8 cellular contexts compared by ENCODE assay signal in genomic region chr19:44745386-44745831, GRCh38.
DNase-seq lines count a peak whose midpoint lies in the region; ATAC-seq and TF ChIP-seq lines count a peak whose summit lies in the region.

No MANE protein-coding gene starts in this region.

- H3K27me3 ChIP-seq in ACC112 (ENCODE audit: insufficient read depth, low read length), result no peaks in the 10 kb centered on the region
- H3K27me3 ChIP-seq in mucosa of stomach (ENCODE audit: control insufficient read depth, insufficient read depth, low read length), result no peaks in the 10 kb centered on the region

- H2AFZ ChIP-seq in ACC112 (ENCODE audit: low read length, unreplicated experiment), result no peak overlapping the region

- H3K79me2 ChIP-seq in ACC112 (ENCODE audit: control insufficient read depth, insufficient read depth, low read length, unreplicated experiment), result peaks cover 17% of the 10 kb centered on the region

- peak overlapping the region; percentile 71 for H3K27ac ChIP-seq in ACC112 (ENCODE audit: low read depth, low read length)

- no peaks in the 10 kb centered on the region for H3K9me3 ChIP-seq in mucosa of stomach (ENCODE audit: control insufficient read depth, low read length)

- TF ChIP-seq CTCF in choroid plexus epithelial cell (conservative IDR thresholded peaks at IDR 0.05; ENCODE audit: low read depth, low read length), result no peak

- H3K36me3 ChIP-seq in ACC112 (ENCODE audit: insufficient read depth, low read length), result no peaks in the 10 kb centered on the region
- H3K36me3 ChIP-seq in mucosa of stomach (ENCODE audit: control insufficient read depth, insufficient read depth, low read length), result no peaks in the 10 kb centered on the region

- H3K4me3 ChIP-seq in ACC112 (ENCODE audit: low read depth, low read length) (no peak overlapping the region), choroid plexus epithelial cell (ENCODE audit: low read depth, low read length) (no peak overlapping the region), mucosa of stomach (ENCODE audit: low read length) (no peak overlapping the region)

- DNase-seq in HuH-7 (ENCODE audit: low spot score) (peak; percentile 72), choroid plexus epithelial cell (ENCODE audit: low read depth) (peak; percentile 73), NCI-H128 (lab: John Stamatoyannopoulos, UW; ENCODE audit: unreplicated experiment) (no peak)
- DNase-seq in activated CD4-positive, CD25-positive, alpha-beta regulatory T cell treated with anti-CD3 and anti-CD28 coated beads, Interleukin-2, amount 50 U/mL, for 72 hours, result no peak

- ATAC-seq in GM21737 (IDR thresholded peaks at IDR 0.05; ENCODE audit: unreplicated experiment), result no peak
- ATAC-seq in HG02763 (IDR thresholded peaks at IDR 0.05; ENCODE audit: unreplicated experiment), result no peak

- peak overlapping the region; percentile 33 for H3K9ac ChIP-seq in mucosa of stomach (ENCODE audit: low read length)

- peaks cover 36% of the 10 kb centered on the region for H3K4me1 ChIP-seq in ACC112 (ENCODE audit: control insufficient read depth, insufficient read depth, low read length, unreplicated experiment)
- H3K4me1 ChIP-seq in mucosa of stomach (ENCODE audit: control insufficient read depth, insufficient read depth, low read length), result peaks cover 77% of the 10 kb centered on the region

Comparison
In these comparisons a context has a peak if more than half of its experiments do, and no peak if none do; other contexts are left out.
1. DNase-seq: peak in HuH-7 (single experiment) and choroid plexus epithelial cell (single experiment); none in NCI-H128 (single experiment) and activated CD4-positive, CD25-positive, alpha-beta regulatory T cell treated with anti-CD3 and anti-CD28 coated beads, Interleukin-2, amount 50 U/mL, for 72 hours (single experiment).